10 cellular contexts compared by ENCODE assay signal in genomic region chr19:16400911-16401675, GRCh38.
A peak's percentile ranks its signal among the peaks of the same experiment; 100 is the strongest.
DNase-seq lines count a peak whose midpoint lies in the region; TF ChIP-seq lines count a peak whose summit lies in the region.
"Had no signal": no experiment of that assay in that cellular context is flagged by ENCODE, and none has a peak within 500 bp of the region (broad histone marks: within the 10 kb centered on the region; RNA-seq: fewer than 3 reads in every experiment).

No MANE protein-coding gene starts in this region.

- H2AFZ ChIP-seq in mesenchymal stem cell (ENCODE audit: low read depth, low read length): no peak overlapping the region

- DNase-seq in activated CD4-positive, alpha-beta memory T cell treated with anti-CD3 and anti-CD28 coated beads for 36 hours: peak; percentile 50
- no peak for DNase-seq in activated CD4-positive, alpha-beta memory T cell treated with anti-CD3 and anti-CD28 coated beads, Interleukin-2, amount 10 ng/mL, durations not matched to agents 7 days and 5 days
- DNase-seq in mesenchymal stem cell (no peak), NCI-H2029 treated with DMSO at 0.1 percent for 48 hours (lab: John Stamatoyannopoulos, UW) (no peak), mesothelial cell of epicardium (ENCODE audit: low spot score in 2 of 2, unreplicated experiment in 2 of 2) (no peak)
- no peak for DNase-seq in NK-92 treated with Interleukin-12 subunit alpha and Interleukin-12 subunit beta, amount 100 ng/mL, for 24 hours (lab: John Stamatoyannopoulos, UW)
- DNase-seq: GF-D8, NCI-H510A treated with DMSO at 0.1 percent for 48 hours had no signal

- peaks cover 17% of the 10 kb centered on the region for H3K4me1 Mint-ChIP-seq in activated CD4-positive, alpha-beta memory T cell treated with anti-CD3 and anti-CD28 coated beads for 36 hours (ENCODE audit: low read depth)
- peaks cover 7% of the 10 kb centered on the region for H3K4me1 Mint-ChIP-seq in activated CD4-positive, alpha-beta memory T cell treated with anti-CD3 and anti-CD28 coated beads, Interleukin-2, amount 10 ng/mL, durations not matched to agents 7 days and 5 days
- H3K4me1 Mint-ChIP-seq in mesothelial cell of epicardium: no peaks in the 10 kb centered on the region

- H3K9me3 Mint-ChIP-seq in activated CD4-positive, alpha-beta memory T cell treated with anti-CD3 and anti-CD28 coated beads for 36 hours: no peaks in the 10 kb centered on the region
- H3K9me3 Mint-ChIP-seq in activated CD4-positive, alpha-beta memory T cell treated with anti-CD3 and anti-CD28 coated beads, Interleukin-2, amount 10 ng/mL, durations not matched to agents 7 days and 5 days: no peaks in the 10 kb centered on the region
- H3K9me3 Mint-ChIP-seq in mesothelial cell of epicardium: no peaks in the 10 kb centered on the region

- no peak overlapping the region for H3K18ac ChIP-seq in mesenchymal stem cell (ENCODE audit: low read depth in 1 of 2, low read length in 2 of 2)

- WGBS in mesenchymal stem cell: 96% methylated on average over 30 of the region's 30 CpGs

- H3K36me3 Mint-ChIP-seq in activated CD4-positive, alpha-beta memory T cell treated with anti-CD3 and anti-CD28 coated beads for 36 hours: peaks cover 27% of the 10 kb centered on the region
- peaks cover 30% of the 10 kb centered on the region for H3K36me3 Mint-ChIP-seq in activated CD4-positive, alpha-beta memory T cell treated with anti-CD3 and anti-CD28 coated beads, Interleukin-2, amount 10 ng/mL, durations not matched to agents 7 days and 5 days (ENCODE audit: low read depth)
- H3K36me3 Mint-ChIP-seq in mesothelial cell of epicardium: peaks cover 44% of the 10 kb centered on the region

- POLR2A ChIA-PET in activated CD4-positive, alpha-beta memory T cell treated with anti-CD3 and anti-CD28 coated beads for 36 hours (lab: Charles Lee): no interaction called here
- POLR2A ChIA-PET in activated CD4-positive, alpha-beta memory T cell treated with anti-CD3 and anti-CD28 coated beads, Interleukin-2, amount 10 ng/mL, durations not matched to agents 7 days and 5 days (lab: Charles Lee): no interaction called here

- no peak overlapping the region for H3K4me2 ChIP-seq in mesenchymal stem cell (ENCODE audit: low read length, poor library complexity, severe bottlenecking)

- H3K36me3 ChIP-seq in mesenchymal stem cell (ENCODE audit: control insufficient read depth in 1 of 2, insufficient read depth in 2 of 2, low read depth in 1 of 2, low read length in 2 of 2) (peaks cover 69 to 77% of the 10 kb centered on the region in 2 experiments), subcutaneous abdominal adipose tissue (ENCODE audit: control insufficient read depth in 5 of 5, insufficient read depth in 5 of 5, low read length in 5 of 5) (peaks cover 0 to 56% (median 49%) of the 10 kb centered on the region in 5 donors)

- H3K23ac ChIP-seq in mesenchymal stem cell (ENCODE audit: low read length in 2 of 2): no peak overlapping the region

- H3K4ac ChIP-seq in mesenchymal stem cell (ENCODE audit: low read depth in 1 of 2, low read length in 2 of 2): no peak overlapping the region

- H4K8ac ChIP-seq in mesenchymal stem cell (ENCODE audit: low read length): no peak overlapping the region

- H3K4me1 ChIP-seq in mesenchymal stem cell (ENCODE audit: control insufficient read depth, insufficient read depth, low read depth, low read length) (no peaks in the 10 kb centered on the region), subcutaneous abdominal adipose tissue (ENCODE audit: control insufficient read depth in 5 of 5, insufficient read depth in 5 of 5, low read length in 5 of 5) (peaks cover 9 to 41% (median 34%) of the 10 kb centered on the region in 5 donors)

- CTCF ChIA-PET in activated CD4-positive, alpha-beta memory T cell treated with anti-CD3 and anti-CD28 coated beads for 36 hours (lab: Charles Lee): interaction anchor here (0.7 to 1.0 kb wide), 2 partner anchors 15 to 18 kb away, joined by 3 to 8 read pairs; no protein-coding TSS in a partner anchor
- CTCF ChIA-PET in activated CD4-positive, alpha-beta memory T cell treated with anti-CD3 and anti-CD28 coated beads, Interleukin-2, amount 10 ng/mL, durations not matched to agents 7 days and 5 days (lab: Charles Lee): interaction anchor here (1.5 kb wide), 1 partner anchor 18 kb away, joined by 4 read pairs; no protein-coding TSS in a partner anchor

- H4K91ac ChIP-seq in mesenchymal stem cell (ENCODE audit: low read length): no peak overlapping the region

- no peak overlapping the region for H3K4me3 Mint-ChIP-seq in activated CD4-positive, alpha-beta memory T cell treated with anti-CD3 and anti-CD28 coated beads for 36 hours
- H3K4me3 Mint-ChIP-seq in activated CD4-positive, alpha-beta memory T cell treated with anti-CD3 and anti-CD28 coated beads, Interleukin-2, amount 10 ng/mL, durations not matched to agents 7 days and 5 days: no peak overlapping the region
- H3K4me3 Mint-ChIP-seq in mesothelial cell of epicardium: no peak overlapping the region

- peak overlapping the region in 1 of 2 experiments; percentile 7 for H3K4me3 ChIP-seq in mesenchymal stem cell (ENCODE audit: insufficient read depth in 1 of 2, low read depth in 1 of 2, low read length in 2 of 2)
- H3K4me3 ChIP-seq in subcutaneous abdominal adipose tissue (ENCODE audit: low read depth in 1 of 5, low read length in 5 of 5): peak overlapping the region in 2 of 5 donors; percentile 8 to 37

- intact Hi-C loops in activated CD4-positive, alpha-beta memory T cell treated with anti-CD3 and anti-CD28 coated beads for 36 hours (cut with micrococcal nuclease): no loop called here

- no peak overlapping the region for H2AK5ac ChIP-seq in mesenchymal stem cell (ENCODE audit: low read length, severe bottlenecking)

- no peak overlapping the region for H3K14ac ChIP-seq in mesenchymal stem cell (ENCODE audit: low read length in 2 of 2)

- peaks cover 56% of the 10 kb centered on the region for H3K79me1 ChIP-seq in mesenchymal stem cell (replicated peaks; ENCODE audit: low read length, poor library complexity, severe bottlenecking)

- no peak for TF ChIP-seq CTCF in mesothelial cell of epicardium (IDR thresholded peaks at IDR 0.05; ENCODE audit: unreplicated experiment)

- no peak overlapping the region for H2BK5ac ChIP-seq in mesenchymal stem cell (ENCODE audit: low read depth, low read length, poor library complexity, severe bottlenecking)

- no peak overlapping the region for H2BK120ac ChIP-seq in mesenchymal stem cell (ENCODE audit: low read depth, low read length)

- H3K27me3 ChIP-seq in mesenchymal stem cell (ENCODE audit: control insufficient read depth in 1 of 2, insufficient read depth in 1 of 2, low read length in 2 of 2) (no peaks in the 10 kb centered on the region), subcutaneous abdominal adipose tissue (ENCODE audit: control insufficient read depth in 5 of 5, insufficient read depth in 4 of 5, low read length in 5 of 5) (no peaks in the 10 kb centered on the region)

- H3K27ac ChIP-seq in angular gyrus (ENCODE audit: low read depth, low read length) (peak overlapping the region; percentile 37), mesenchymal stem cell (ENCODE audit: low read length, poor library complexity, severe bottlenecking) (no peak overlapping the region), subcutaneous abdominal adipose tissue (ENCODE audit: low read depth, low read length) (peak overlapping the region; percentile 80)

- H2BK15ac ChIP-seq in mesenchymal stem cell (ENCODE audit: low read depth, poor library complexity, severe bottlenecking): no peak overlapping the region

- H3K9ac ChIP-seq in mesenchymal stem cell (ENCODE audit: low read length) (peak overlapping the region; percentile 31), subcutaneous abdominal adipose tissue (ENCODE audit: low read length in 5 of 5) (peak overlapping the region in 4 of 5 donors; percentile 26 to 84 (median 60))

- H2BK12ac ChIP-seq in mesenchymal stem cell (ENCODE audit: low read length in 2 of 2): no peak overlapping the region

- no peaks in the 10 kb centered on the region for H3K27me3 Mint-ChIP-seq in activated CD4-positive, alpha-beta memory T cell treated with anti-CD3 and anti-CD28 coated beads for 36 hours
- no peaks in the 10 kb centered on the region for H3K27me3 Mint-ChIP-seq in activated CD4-positive, alpha-beta memory T cell treated with anti-CD3 and anti-CD28 coated beads, Interleukin-2, amount 10 ng/mL, durations not matched to agents 7 days and 5 days
- no peaks in the 10 kb centered on the region for H3K27me3 Mint-ChIP-seq in mesothelial cell of epicardium (ENCODE audit: low read depth)

- H3K9me3 ChIP-seq in mesenchymal stem cell (ENCODE audit: control insufficient read depth, low read length) (no peaks in the 10 kb centered on the region), subcutaneous abdominal adipose tissue (ENCODE audit: control insufficient read depth in 5 of 5, low read length in 5 of 5) (peaks cover 0 to 4% (median 0%) of the 10 kb centered on the region in 5 donors)

- no peak overlapping the region for H3K27ac Mint-ChIP-seq in activated CD4-positive, alpha-beta memory T cell treated with anti-CD3 and anti-CD28 coated beads for 36 hours
- H3K27ac Mint-ChIP-seq in activated CD4-positive, alpha-beta memory T cell treated with anti-CD3 and anti-CD28 coated beads, Interleukin-2, amount 10 ng/mL, durations not matched to agents 7 days and 5 days: no peak overlapping the region
- H3K27ac Mint-ChIP-seq in mesothelial cell of epicardium: no peak overlapping the region
